ENCODE assay signal across 1 cellular context in genomic region chr4:102560743-102561341, GRCh38.
TF ChIP-seq lines count a peak whose summit lies in the region.

No MANE protein-coding gene starts in this region.

TF ChIP-seq in IMR-90, 13 proteins besides CTCF, POLR2A, EP300 and RAD21:
- TF ChIP-seq FOS (IDR thresholded peaks at IDR 0.05; ENCODE audit: low read depth, low read length) (no peak), RFX5 (IDR thresholded peaks at IDR 0.05; ENCODE audit: low read depth, low read length) (no peak), MXI1 (IDR thresholded peaks at IDR 0.05; ENCODE audit: borderline replicate concordance, low read depth, low read length) (no peak), MAZ (IDR thresholded peaks at IDR 0.05; ENCODE audit: borderline replicate concordance, low read depth, low read length) (no peak), NFE2L2 (IDR thresholded peaks at IDR 0.05; ENCODE audit: low read depth, low read length) (no peak), SMC3 (IDR thresholded peaks at IDR 0.05; ENCODE audit: low read depth, low read length) (no peak), BHLHE40 (IDR thresholded peaks at IDR 0.05; ENCODE audit: low read depth, low read length) (no peak), CHD1 (IDR thresholded peaks at IDR 0.05; ENCODE audit: low read depth, low read length) (no peak), RCOR1 (IDR thresholded peaks at IDR 0.05; ENCODE audit: insufficient replicate concordance, low read length) (no peak), ELK1 (IDR thresholded peaks at IDR 0.05; ENCODE audit: borderline replicate concordance, low read depth, low read length) (no peak), MAFK (IDR thresholded peaks at IDR 0.05; ENCODE audit: low read depth, low read length) (no peak), CEBPB (IDR thresholded peaks at IDR 0.05; ENCODE audit: low read depth, low read length) (no peak)
- TF ChIP-seq, protein P1, sequence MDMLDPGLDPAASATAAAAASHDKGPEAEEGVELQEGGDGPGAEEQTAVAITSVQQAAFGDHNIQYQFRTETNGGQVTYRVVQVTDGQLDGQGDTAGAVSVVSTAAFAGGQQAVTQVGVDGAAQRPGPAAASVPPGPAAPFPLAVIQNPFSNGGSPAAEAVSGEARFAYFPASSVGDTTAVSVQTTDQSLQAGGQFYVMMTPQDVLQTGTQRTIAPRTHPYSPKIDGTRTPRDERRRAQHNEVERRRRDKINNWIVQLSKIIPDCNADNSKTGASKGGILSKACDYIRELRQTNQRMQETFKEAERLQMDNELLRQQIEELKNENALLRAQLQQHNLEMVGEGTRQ (IDR thresholded peaks at IDR 0.05; ENCODE audit: low read depth, low read length), result no peak
